17 cellular contexts compared by ENCODE assay signal in genomic region chr5:122164070-122164435, GRCh38. TPM values are rescaled to one million over a fixed set of nuclear protein-coding genes. Genes with fewer than 3 reads are reported as not detected.
DNase-seq lines count a peak whose midpoint lies in the region; ATAC-seq and TF ChIP-seq lines count a peak whose summit lies in the region.
"Had no signal": no experiment of that assay in that cellular context is flagged by ENCODE, and none has a peak within 500 bp of the region (broad histone marks: within the 10 kb centered on the region; RNA-seq: fewer than 3 reads in every experiment).

No MANE protein-coding gene starts in this region.

- H3K36me3 ChIP-seq in A673 (ENCODE audit: insufficient read depth, low read length, poor library complexity, severe bottlenecking) = no peaks in the 10 kb centered on the region
- H3K36me3 ChIP-seq in RWPE2 (ENCODE audit: low read depth) = no peaks in the 10 kb centered on the region
- H3K36me3 ChIP-seq in esophagus (ENCODE audit: control insufficient read depth in 2 of 2, insufficient read depth in 2 of 2, low read length in 1 of 2) = no peaks in the 10 kb centered on the region
- H3K36me3 ChIP-seq in adrenal gland (replicated peaks in 1 of 2) = no peaks in the 10 kb centered on the region

- no peaks in the 10 kb centered on the region for H3K27me3 Mint-ChIP-seq in osteocyte (ENCODE audit: unreplicated experiment)
- H3K27me3 Mint-ChIP-seq: CD4-positive, CD25-positive, alpha-beta regulatory T cell had no signal

- TF ChIP-seq POLR2A in adrenal gland (IDR thresholded peaks at IDR 0.05) = no peak

- no peaks in the 10 kb centered on the region for H3K9me3 Mint-ChIP-seq in osteocyte (ENCODE audit: unreplicated experiment)
- H3K9me3 Mint-ChIP-seq: naive thymus-derived CD4-positive, alpha-beta T cell; T-helper 1 cell treated with Interleukin-12 subunit alpha and Interleukin-12 subunit beta and Interleukin-4 antibody, amounts not matched to agents 30 μg/mL and 1 μg/mL, for 36 hours had no signal

- CTCF ChIA-PET in A673 (lab: Charles Lee) = interaction anchor here (1.0 kb wide), 1 partner anchor 10 kb away, joined by 5 read pairs; no protein-coding TSS in a partner anchor

- DNase-seq in A673 (ENCODE audit: low spot score) (no peak), RWPE2 (ENCODE audit: low spot score) (no peak), osteocyte (ENCODE audit: extremely low spot score, unreplicated experiment) (no peak), NOMO-1 treated with DMSO at 0.1 percent for 48 hours (lab: John Stamatoyannopoulos, UW; ENCODE audit: unreplicated experiment) (no peak), activated gamma-delta T cell (lab: John Stamatoyannopoulos, UW) (no peak), NCI-H128 (lab: John Stamatoyannopoulos, UW; ENCODE audit: unreplicated experiment) (no peak), adrenal gland (no peak)
- DNase-seq: amygdala; CD4-positive, CD25-positive, alpha-beta regulatory T cell; DMS79 treated with DMSO at 0.1 percent for 48 hours; naive thymus-derived CD4-positive, alpha-beta T cell; NCI-H1436 treated with DMSO at 0.1 percent for 48 hours; small intestine; stimulated activated CD4-positive, alpha-beta T cell treated with anti-CD3 and anti-CD28 coated beads, Interleukin-4, amount 100 ng/mL, for 4 hours; stimulated activated CD8-positive, alpha-beta memory T cell treated with anti-CD3 and anti-CD28 coated beads, Interleukin-4, amount 100 ng/mL, for 48 hours had no signal

- H3K9me3 ChIP-seq in A673 (ENCODE audit: low read depth, low read length, poor library complexity, severe bottlenecking) (no peaks in the 10 kb centered on the region), RWPE2 (ENCODE audit: severe bottlenecking) (no peaks in the 10 kb centered on the region), esophagus (ENCODE audit: control insufficient read depth in 2 of 2, insufficient read depth in 1 of 2, low read depth in 1 of 2, low read length in 1 of 2) (no peaks in the 10 kb centered on the region), adrenal gland (replicated peaks in 1 of 3) (no peaks in the 10 kb centered on the region)

- H3K4me1 Mint-ChIP-seq in osteocyte (ENCODE audit: unreplicated experiment) = peaks cover 46% of the 10 kb centered on the region
- H3K4me1 Mint-ChIP-seq: CD4-positive, CD25-positive, alpha-beta regulatory T cell; naive thymus-derived CD4-positive, alpha-beta T cell had no signal

- peaks cover 15% of the 10 kb centered on the region for H3K4me1 ChIP-seq in A673 (ENCODE audit: insufficient read depth, low read length, poor library complexity, severe bottlenecking)
- H3K4me1 ChIP-seq in RWPE2 (ENCODE audit: insufficient read depth, poor library complexity, severe bottlenecking) = peaks cover 19% of the 10 kb centered on the region
- peaks cover 0 to 5% of the 10 kb centered on the region in 2 donors for H3K4me1 ChIP-seq in esophagus (ENCODE audit: control insufficient read depth in 2 of 2, insufficient read depth in 2 of 2, low read length in 1 of 2)
- H3K4me1 ChIP-seq in adrenal gland (replicated peaks in 1 of 2) = no peaks in the 10 kb centered on the region

- H3K36me3 Mint-ChIP-seq in osteocyte (ENCODE audit: unreplicated experiment) = no peaks in the 10 kb centered on the region
- H3K36me3 Mint-ChIP-seq: CD4-positive, CD25-positive, alpha-beta regulatory T cell; naive thymus-derived CD4-positive, alpha-beta T cell had no signal

- H3K4me3 ChIP-seq in A673 (ENCODE audit: low read depth, low read length, poor library complexity, severe bottlenecking) = no peak overlapping the region
- H3K4me3 ChIP-seq in RWPE2 (ENCODE audit: severe bottlenecking) = no peak overlapping the region
- no peak overlapping the region for H3K4me3 ChIP-seq in esophagus (ENCODE audit: low read depth in 1 of 2, low read length in 2 of 2)
- H3K4me3 ChIP-seq in adrenal gland = no peak overlapping the region

- TF ChIP-seq CTCF in A673 (conservative IDR thresholded peaks at IDR 0.05; ENCODE audit: low read depth, low read length) (no peak), RWPE2 (IDR thresholded peaks at IDR 0.05; ENCODE audit: poor library complexity, severe bottlenecking) (no peak), osteocyte (IDR thresholded peaks at IDR 0.05) (no peak), adrenal gland (IDR thresholded peaks at IDR 0.05) (no peak)

- H3K27ac Mint-ChIP-seq in osteocyte (ENCODE audit: unreplicated experiment) = peak overlapping the region; percentile 89
- H3K27ac Mint-ChIP-seq: naive thymus-derived CD4-positive, alpha-beta T cell; T-helper 1 cell treated with Interleukin-12 subunit alpha and Interleukin-12 subunit beta and Interleukin-4 antibody, amounts not matched to agents 30 μg/mL and 1 μg/mL, for 36 hours had no signal

- POLR2A ChIA-PET in A673 (lab: Charles Lee; ENCODE audit: low non-redundant PET) = no interaction called here

- BruUV-seq in A673 (replicated peaks; lab: Mats Ljungman, UMichigan) = no TSS peak

- H3K27ac ChIP-seq in A673 (ENCODE audit: low read depth, low read length, poor library complexity, severe bottlenecking) = peak overlapping the region; percentile 42
- peak overlapping the region; percentile 73 for H3K27ac ChIP-seq in RWPE2 (ENCODE audit: poor library complexity, severe bottlenecking)
- peak overlapping the region; percentile 80 to 86 for H3K27ac ChIP-seq in esophagus (ENCODE audit: low read depth in 2 of 2, low read length in 1 of 2)
- no peak overlapping the region for H3K27ac ChIP-seq in adrenal gland

- H3K27me3 ChIP-seq in A673 (replicated peaks; ENCODE audit: insufficient read depth, low read depth, low read length, poor library complexity) (no peaks in the 10 kb centered on the region), RWPE2 (ENCODE audit: insufficient read depth, poor library complexity, severe bottlenecking) (no peaks in the 10 kb centered on the region), esophagus (ENCODE audit: control insufficient read depth in 1 of 2, insufficient read depth in 2 of 2, low read length in 2 of 2) (no peaks in the 10 kb centered on the region), adrenal gland (no peaks in the 10 kb centered on the region)

- H3K4me3 Mint-ChIP-seq in osteocyte (ENCODE audit: unreplicated experiment) = peak overlapping the region; percentile 28
- H3K4me3 Mint-ChIP-seq: CD4-positive, CD25-positive, alpha-beta regulatory T cell; naive thymus-derived CD4-positive, alpha-beta T cell; T-helper 1 cell treated with Interleukin-12 subunit alpha and Interleukin-12 subunit beta and Interleukin-4 antibody, amounts not matched to agents 30 μg/mL and 1 μg/mL, for 36 hours had no signal

- peak; percentile 50 for ATAC-seq in RWPE2 (ENCODE audit: low read depth)
- ATAC-seq: naive thymus-derived CD4-positive, alpha-beta T cell had no signal

- intact Hi-C loops in A673 (cut with micrococcal nuclease; ENCODE audit: unreplicated experiment) = no loop called here
- intact Hi-C loops in adrenal gland (cut with DNase I) = no loop called here

RNA-seq across cellular contexts. Expression of gene ZNF474, which starts 34.7 kb away (rescaled TPM):
- not detected in 2 replicates for total RNA-seq in A673 (2021)
- under 1 TPM; 0.04 to 0.06 TPM for polyA plus RNA-seq in esophagus
- total RNA-seq in osteocyte = not detected in 2 replicates
- total RNA-seq in adrenal gland = under 1 TPM in 5 of 8 donors, not detected in 3; 0.28 to 0.88 (median 0.39) TPM
- polyA plus RNA-seq in adrenal gland = under 1 TPM; 0.16 to 0.24 (median 0.17) TPM

Comparison
In these comparisons a context has a peak if more than half of its experiments do, and no peak if none do; other contexts are left out.
1. H3K27ac ChIP-seq: peak in A673 (single experiment), RWPE2 (single experiment) and esophagus (2 of 2); none in adrenal gland (0 of 5).